ENCODE assay signal across 8 cellular contexts in the genomic region with DNA sequence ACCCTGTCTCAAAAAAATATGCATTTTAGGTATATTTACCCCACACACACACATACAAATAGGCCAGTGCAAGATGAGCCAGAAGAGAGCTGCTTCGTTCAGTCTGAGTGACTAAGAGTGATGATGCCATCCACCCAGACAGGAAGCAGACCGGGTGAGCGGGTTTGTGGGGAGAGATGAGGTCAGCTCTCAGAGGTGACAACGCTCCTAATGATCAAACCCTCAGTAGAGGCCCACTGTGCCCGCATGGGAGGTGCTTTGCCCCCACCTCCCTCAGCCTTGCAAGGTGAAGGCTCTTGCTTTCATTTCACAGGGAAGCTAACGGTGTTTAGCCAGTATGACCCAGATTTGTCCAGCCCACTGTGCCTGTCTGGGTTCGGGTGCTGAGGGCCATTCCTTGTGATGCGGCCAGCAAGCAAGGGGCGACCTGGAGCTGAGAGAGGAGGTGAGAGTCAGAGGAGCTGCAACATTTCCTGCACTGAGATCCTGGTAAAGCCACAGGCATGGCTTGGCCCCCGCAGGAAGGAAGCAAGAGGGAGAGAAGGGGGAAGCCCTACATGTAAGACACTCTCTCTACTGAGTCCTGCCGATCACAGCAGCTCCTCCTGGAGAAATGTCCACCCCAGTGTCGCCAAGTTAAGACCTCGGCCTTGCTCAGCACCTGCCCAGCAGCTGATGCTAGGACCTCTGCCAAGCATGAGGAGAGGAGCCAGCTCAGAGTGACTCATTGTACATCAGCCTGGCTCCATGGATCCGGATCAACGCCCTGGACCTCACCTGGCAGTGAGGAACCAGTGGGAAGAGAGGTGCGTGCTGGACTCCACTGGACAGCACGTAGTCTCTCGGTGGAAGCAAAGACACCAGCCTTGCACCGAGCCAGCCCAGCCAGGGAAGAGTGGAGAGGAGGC. TPM values are rescaled to one million over a fixed set of nuclear protein-coding genes. Genes with fewer than 3 reads are reported as not detected.
DNase-seq lines count a peak whose midpoint lies in the region; ATAC-seq and TF ChIP-seq lines count a peak whose summit lies in the region.

No MANE protein-coding gene starts in this region.

- CTCF ChIA-PET in WTC11 (lab: Charles Lee): interaction anchor here (0.7 to 1.7 kb wide), 3 partner anchors 11 to 571 kb away, joined by 3 to 5 read pairs (median 3); partner anchors contain the start of gene RNU4ATAC
- CTCF ChIA-PET in mammary epithelial cell (lab: Charles Lee; ENCODE audit: low non-redundant PET): interaction anchor here (0.5 to 0.6 kb wide), 3 partner anchors 10 to 65 kb away, joined by 3 to 15 read pairs (median 12); no protein-coding TSS in a partner anchor

- no peaks in the 10 kb centered on the region for H3K36me3 ChIP-seq in mammary epithelial cell (ENCODE audit: insufficient read depth, low read length)
- H3K36me3 ChIP-seq in mesendoderm (ENCODE audit: control insufficient read depth, insufficient read depth, low read length): no peaks in the 10 kb centered on the region

- peaks cover 22% of the 10 kb centered on the region for H3K4me1 Mint-ChIP-seq in WTC11
- H3K4me1 Mint-ChIP-seq in stimulated activated naive B cell treated with anti-CD40 and anti-IgM and Interleukin-4, amounts not matched to agents 10 μg/mL and 1 μg/mL and 100 μg/mL, for 72 hours: peaks cover 14% of the 10 kb centered on the region in 2 donors

- no peak overlapping the region for H3K4ac ChIP-seq in mesendoderm (ENCODE audit: low read depth, low read length)

- DNase-seq in ELF-1 (ENCODE audit: low read depth, low spot score) (peak; percentile 45), Kasumi-1 (lab: John Stamatoyannopoulos, UW) (peak; percentile 94 to 95), WTC11 (ENCODE audit: low spot score) (no peak), mammary epithelial cell (peak; percentile 94), mesendoderm (peak; percentile 81), NCI-H526 (lab: John Stamatoyannopoulos, UW) (no peak)
- DNase-seq in stimulated activated naive B cell treated with anti-CD40 and anti-IgM and Interleukin-4, amounts not matched to agents 10 μg/mL and 1 μg/mL and 100 μg/mL, for 72 hours: peak; percentile 49

- no peak overlapping the region for H3K18ac ChIP-seq in mesendoderm (ENCODE audit: low read length)

- no peak overlapping the region for H3K4me3 ChIP-seq in mammary epithelial cell (replicated peaks in 1 of 3; ENCODE audit: insufficient read depth in 1 of 3, low read depth in 2 of 3, low read length in 3 of 3)
- no peak overlapping the region for H3K4me3 ChIP-seq in mesendoderm (ENCODE audit: low read length)

- BruUV-seq in mammary epithelial cell (replicated peaks; lab: Mats Ljungman, UMichigan): no TSS peak

- WGBS in mammary epithelial cell (ENCODE audit: low coverage, missing lambda C conversion rate): 13% methylated on average over 16 of the region's 19 CpGs
- no CpG with 5 or more reads among the region's 19 CpGs for WGBS in mesendoderm (ENCODE audit: extremely low coverage, insufficient coverage, low lambda C conversion rate)

- no peak overlapping the region for H2BK120ac ChIP-seq in mesendoderm (ENCODE audit: low read depth, low read length)

- no peaks in the 10 kb centered on the region for H3K27me3 ChIP-seq in mammary epithelial cell (ENCODE audit: insufficient read depth, low read length)
- H3K27me3 ChIP-seq in mesendoderm (ENCODE audit: insufficient read depth, low read length, poor library complexity): no peaks in the 10 kb centered on the region

- POLR2A ChIA-PET in WTC11 (lab: Charles Lee): no interaction called here

- no peaks in the 10 kb centered on the region for H3K79me2 ChIP-seq in mammary epithelial cell (ENCODE audit: insufficient read depth, low read length)
- no peaks in the 10 kb centered on the region for H3K79me2 ChIP-seq in mesendoderm (ENCODE audit: control insufficient read depth, insufficient read depth, low read length)

- in situ Hi-C loops in mammary epithelial cell (cut with MboI; ENCODE audit: low sequenced_read_pairs in 2 of 2): loop anchor here (25.0 kb wide), 1 partner anchor 612 kb away; no protein-coding TSS in a partner anchor

- H3K27me3 Mint-ChIP-seq in WTC11 (ENCODE audit: low read depth): no peaks in the 10 kb centered on the region
- H3K27me3 Mint-ChIP-seq in stimulated activated naive B cell treated with anti-CD40 and anti-IgM and Interleukin-4, amounts not matched to agents 10 μg/mL and 1 μg/mL and 100 μg/mL, for 72 hours: peaks cover 0 to 6% of the 10 kb centered on the region in 2 donors

- no peaks in the 10 kb centered on the region for H3K36me3 Mint-ChIP-seq in WTC11
- H3K36me3 Mint-ChIP-seq in stimulated activated naive B cell treated with anti-CD40 and anti-IgM and Interleukin-4, amounts not matched to agents 10 μg/mL and 1 μg/mL and 100 μg/mL, for 72 hours: peaks cover 0 to 2% of the 10 kb centered on the region in 2 donors

- H4K20me1 ChIP-seq in mammary epithelial cell (ENCODE audit: insufficient read depth, low read length): no peaks in the 10 kb centered on the region

- no peak overlapping the region for H3K27ac Mint-ChIP-seq in WTC11
- H3K27ac Mint-ChIP-seq in stimulated activated naive B cell treated with anti-CD40 and anti-IgM and Interleukin-4, amounts not matched to agents 10 μg/mL and 1 μg/mL and 100 μg/mL, for 72 hours: peak overlapping the region; percentile 91

- H3K4me2 ChIP-seq in mammary epithelial cell (ENCODE audit: insufficient read depth, low read depth, low read length): peak overlapping the region; percentile 54
- no peak overlapping the region for H3K4me2 ChIP-seq in mesendoderm (ENCODE audit: low read length)

- no peak overlapping the region for H2BK15ac ChIP-seq in mesendoderm (replicated peaks; ENCODE audit: low read depth)

- ATAC-seq in GM21825 (IDR thresholded peaks at IDR 0.05; ENCODE audit: unreplicated experiment) (peak; percentile 99), WTC11 (no peak; the same call in 1 of the 2 replicates)
- peak; percentile 99 to 100 for ATAC-seq in stimulated activated naive B cell treated with anti-CD40 and anti-IgM and Interleukin-4, amounts not matched to agents 10 μg/mL and 1 μg/mL and 100 μg/mL, for 72 hours (replicated peaks)

- H3K9ac ChIP-seq in mammary epithelial cell (ENCODE audit: insufficient read depth, low read length) (peak overlapping the region; percentile 31), mesendoderm (ENCODE audit: low read length) (no peak overlapping the region)

- H4K5ac ChIP-seq in mesendoderm (ENCODE audit: low read length): no peak overlapping the region

- no peaks in the 10 kb centered on the region for H3K9me3 Mint-ChIP-seq in WTC11
- H3K9me3 Mint-ChIP-seq in stimulated activated naive B cell treated with anti-CD40 and anti-IgM and Interleukin-4, amounts not matched to agents 10 μg/mL and 1 μg/mL and 100 μg/mL, for 72 hours: no peaks in the 10 kb centered on the region

- TF ChIP-seq CTCF in WTC11 (IDR thresholded peaks at IDR 0.05): no peak
- no peak for TF ChIP-seq CTCF in mammary epithelial cell (conservative IDR thresholded peaks at IDR 0.05 in 1 of 2, IDR thresholded peaks at IDR 0.05 in 1 of 2; ENCODE audit: extremely low read depth in 1 of 2, insufficient read depth in 1 of 2, low read depth in 1 of 2, low read length in 2 of 2)

- peaks cover 57% of the 10 kb centered on the region for H3K4me1 ChIP-seq in mammary epithelial cell (ENCODE audit: insufficient read depth, low read length)
- no peaks in the 10 kb centered on the region for H3K4me1 ChIP-seq in mesendoderm (ENCODE audit: control insufficient read depth, low read depth, low read length)

- no peak overlapping the region for H4K8ac ChIP-seq in mesendoderm (ENCODE audit: low read depth, low read length)

- no peaks in the 10 kb centered on the region for H3K79me1 ChIP-seq in mesendoderm (ENCODE audit: low read length)

- H3K27ac ChIP-seq in mammary epithelial cell (ENCODE audit: insufficient read depth, low read depth, low read length): peak overlapping the region; percentile 87
- H3K27ac ChIP-seq in mesendoderm (ENCODE audit: low read depth, low read length): no peak overlapping the region

- H2BK5ac ChIP-seq in mesendoderm (ENCODE audit: low read length): no peak overlapping the region

- no peaks in the 10 kb centered on the region for H3K9me3 ChIP-seq in mammary epithelial cell (replicated peaks; ENCODE audit: insufficient read depth, low read length)

- peak overlapping the region; percentile 35 for H2AFZ ChIP-seq in mammary epithelial cell (ENCODE audit: low read depth, low read length)

- dilution Hi-C loops in mammary epithelial cell (cut with HindIII; ENCODE audit: low sequenced_read_pairs): no loop called here

- H3K23ac ChIP-seq in mesendoderm (ENCODE audit: low read length): no peak overlapping the region

- intact Hi-C loops in mammary epithelial cell (cut with micrococcal nuclease): loop anchor here (1.0 kb wide), 1 partner anchor 50 kb away; the partner anchor contains the start of gene CLASP1

- H2AK5ac ChIP-seq in mesendoderm (ENCODE audit: low read length): no peak overlapping the region

- H3K56ac ChIP-seq in mesendoderm (ENCODE audit: low read length): no peak overlapping the region

- no peak overlapping the region for H3K4me3 Mint-ChIP-seq in WTC11
- H3K4me3 Mint-ChIP-seq in stimulated activated naive B cell treated with anti-CD40 and anti-IgM and Interleukin-4, amounts not matched to agents 10 μg/mL and 1 μg/mL and 100 μg/mL, for 72 hours: peak overlapping the region; percentile 79 to 80

TF ChIP-seq in WTC11, 78 proteins besides CTCF, POLR2A, EP300 and RAD21 (continues in another document):
- TF ChIP-seq, protein P1, sequence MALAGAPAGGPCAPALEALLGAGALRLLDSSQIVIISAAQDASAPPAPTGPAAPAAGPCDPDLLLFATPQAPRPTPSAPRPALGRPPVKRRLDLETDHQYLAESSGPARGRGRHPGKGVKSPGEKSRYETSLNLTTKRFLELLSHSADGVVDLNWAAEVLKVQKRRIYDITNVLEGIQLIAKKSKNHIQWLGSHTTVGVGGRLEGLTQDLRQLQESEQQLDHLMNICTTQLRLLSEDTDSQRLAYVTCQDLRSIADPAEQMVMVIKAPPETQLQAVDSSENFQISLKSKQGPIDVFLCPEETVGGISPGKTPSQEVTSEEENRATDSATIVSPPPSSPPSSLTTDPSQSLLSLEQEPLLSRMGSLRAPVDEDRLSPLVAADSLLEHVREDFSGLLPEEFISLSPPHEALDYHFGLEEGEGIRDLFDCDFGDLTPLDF (CRISPR knock-in tag; IDR thresholded peaks at IDR 0.05): no peak
- TF ChIP-seq GABPB1 (CRISPR knock-in tag; IDR thresholded peaks at IDR 0.05): peak; percentile 44

RNA-seq across cellular contexts. Expression of gene NIFK, which starts 37.0 kb away (rescaled TPM):
- 72.4 to 91.3 TPM (median 74.5 TPM) in 3 replicates for total RNA-seq in WTC11 (2021)
- 10 to 100 TPM; 44.5 to 88.7 TPM for total RNA-seq in mammary epithelial cell
- polyA plus RNA-seq in mammary epithelial cell: 27.5 TPM
- 14.3 TPM for polyA minus RNA-seq in mammary epithelial cell
- polyA plus RNA-seq in mesendoderm (2013, experiment 1 of 2): 194 TPM
- 191 TPM for polyA plus RNA-seq in mesendoderm (2013, experiment 2 of 2)

RNA-seq across cellular contexts. Expression of gene CLASP1, which starts 50.4 kb away (rescaled TPM):
- 47.2 to 50.0 TPM (median 48.7 TPM) in 3 replicates for total RNA-seq in WTC11 (2021)
- 100 to 1,000 TPM; 112 to 248 TPM for total RNA-seq in mammary epithelial cell
- 9.7 TPM for polyA plus RNA-seq in mammary epithelial cell
- 161 TPM for polyA minus RNA-seq in mammary epithelial cell
- polyA plus RNA-seq in mesendoderm (2013, experiment 1 of 2): 17.6 TPM
- 17.0 TPM for polyA plus RNA-seq in mesendoderm (2013, experiment 2 of 2)

RNA-seq across cellular contexts. Expression of gene TSN, which starts 55.8 kb away (rescaled TPM):
- total RNA-seq in WTC11 (2021): 68.5 to 87.3 TPM (median 77.1 TPM) in 3 replicates
- 10 to 100 TPM; 54.0 to 62.6 TPM for total RNA-seq in mammary epithelial cell
- polyA plus RNA-seq in mammary epithelial cell: 31.7 TPM
- polyA minus RNA-seq in mammary epithelial cell: 177 TPM
- polyA plus RNA-seq in mesendoderm (2013, experiment 1 of 2): 55.0 TPM
- 56.2 TPM for polyA plus RNA-seq in mesendoderm (2013, experiment 2 of 2)

Comparison
In these comparisons a context has a peak if more than half of its experiments do, and no peak if none do; other contexts are left out.
1. DNase-seq: peak in ELF-1 (single experiment), Kasumi-1 (2 of 2), mammary epithelial cell (single experiment), mesendoderm (single experiment) and stimulated activated naive B cell treated with anti-CD40 and anti-IgM and Interleukin-4, amounts not matched to agents 10 μg/mL and 1 μg/mL and 100 μg/mL, for 72 hours (single experiment); none in WTC11 (single experiment) and NCI-H526 (0 of 2).